Comparison of ENCODE assay signal across 30 cellular contexts in genomic region chr1:185628102-185628501, GRCh38.
"Had no signal": no experiment of that assay in that cellular context is flagged by ENCODE, and none has a peak within 500 bp of the region (broad histone marks: within the 10 kb centered on the region; RNA-seq: fewer than 3 reads in every experiment).

No MANE protein-coding gene starts in this region.

- H3K27me3 Mint-ChIP-seq: activated CD4-positive, alpha-beta T cell treated with anti-CD3 and anti-CD28 coated beads for 36 hours; activated CD8-positive, alpha-beta memory T cell treated with anti-CD3 and anti-CD28 coated beads, Interleukin-2, amount 10 ng/mL, durations not matched to agents 7 days and 5 days; naive B cell had no signal

- H3K4me1 ChIP-seq: breast epithelium, parathyroid adenoma, psoas muscle, sigmoid colon, suprapubic skin, tibial artery had no signal

- H3K9me3 ChIP-seq: breast epithelium, esophagus squamous epithelium, psoas muscle, sigmoid colon, suprapubic skin, tibial artery had no signal

- ATAC-seq: activated CD4-positive, alpha-beta T cell treated with anti-CD3 and anti-CD28 coated beads for 36 hours; activated CD8-positive, alpha-beta memory T cell treated with anti-CD3 and anti-CD28 coated beads, Interleukin-2, amount 10 ng/mL, durations not matched to agents 7 days and 5 days; activated CD8-positive, alpha-beta T cell treated with anti-CD3 and anti-CD28 coated beads, Interleukin-2, amount 10 ng/mL, durations not matched to agents 7 days and 5 days; activated naive CD4-positive, alpha-beta T cell treated with anti-CD3 and anti-CD28 coated beads, Interleukin-2, amount 50 U/mL, for 72 hours; psoas muscle had no signal

- H2AFZ ChIP-seq: parathyroid adenoma had no signal

- DNase-seq: activated CD4-positive, alpha-beta T cell treated with anti-CD3 and anti-CD28 coated beads for 36 hours; activated CD4-positive, CD25-positive, alpha-beta regulatory T cell; activated CD8-positive, alpha-beta memory T cell treated with anti-CD3 and anti-CD28 coated beads, Interleukin-2, amount 10 ng/mL, durations not matched to agents 7 days and 5 days; activated CD8-positive, alpha-beta T cell treated with anti-CD3 and anti-CD28 coated beads, Interleukin-2, amount 10 ng/mL, durations not matched to agents 7 days and 5 days; activated T-cell treated with anti-CD3 and anti-CD28 coated beads, Interleukin-2, amount 50 U/mL, for 48 hours; central memory CD4-positive, alpha-beta T cell; dermis blood vessel endothelial cell; effector CD4-positive, alpha-beta T cell; esophagus squamous epithelium; foreskin melanocyte; islet precursor cell; mammary epithelial cell; naive B cell; nephron progenitor cell; nucleus accumbens; psoas muscle; sigmoid colon; small intestine; stimulated activated CD4-positive, alpha-beta T cell treated with anti-CD3 and anti-CD28 coated beads, Interleukin-1b, Interleukin-23, amount 100 ng/mL, for 48 hours; stimulated activated CD4-positive, alpha-beta T cell treated with anti-CD3 and anti-CD28 coated beads, Interleukin-4, amount 100 ng/mL, for 4 hours; stimulated activated CD8-positive, alpha-beta memory T cell treated with anti-CD3 and anti-CD28 coated beads, Interleukin-4, amount 100 ng/mL, for 48 hours; stimulated activated naive CD4-positive, alpha-beta T cell; tibial artery had no signal

- H3K27ac Mint-ChIP-seq: activated CD4-positive, alpha-beta T cell treated with anti-CD3 and anti-CD28 coated beads for 36 hours; activated CD8-positive, alpha-beta memory T cell treated with anti-CD3 and anti-CD28 coated beads, Interleukin-2, amount 10 ng/mL, durations not matched to agents 7 days and 5 days; activated CD8-positive, alpha-beta T cell treated with anti-CD3 and anti-CD28 coated beads, Interleukin-2, amount 10 ng/mL, durations not matched to agents 7 days and 5 days; activated naive CD4-positive, alpha-beta T cell treated with anti-CD3 and anti-CD28 coated beads, Interleukin-2, amount 50 U/mL, for 72 hours; activated T-helper 2 cell treated with anti-CD3 and anti-CD28 coated beads, Interferon-gamma antibody, Interleukin-2, Interleukin-4, amounts not matched to agents 10 μg/mL and 5 μg/mL and 100 μg/mL, durations not matched to agents 14 hours and 24 hours and 36 hours; mesothelial cell of epicardium; nephron progenitor cell had no signal

- H3K4me1 Mint-ChIP-seq: activated CD4-positive, alpha-beta T cell treated with anti-CD3 and anti-CD28 coated beads for 36 hours had no signal

- H3K27me3 ChIP-seq: breast epithelium, esophagus squamous epithelium, sigmoid colon, suprapubic skin, tibial artery had no signal

- FAIRE-seq: small intestine had no signal

- H3K36me3 ChIP-seq: breast epithelium, esophagus squamous epithelium, sigmoid colon, suprapubic skin, tibial artery had no signal

- H3K4me3 Mint-ChIP-seq: activated CD4-positive, alpha-beta T cell treated with anti-CD3 and anti-CD28 coated beads for 36 hours; activated CD8-positive, alpha-beta memory T cell treated with anti-CD3 and anti-CD28 coated beads, Interleukin-2, amount 10 ng/mL, durations not matched to agents 7 days and 5 days; activated CD8-positive, alpha-beta T cell treated with anti-CD3 and anti-CD28 coated beads, Interleukin-2, amount 10 ng/mL, durations not matched to agents 7 days and 5 days; mesothelial cell of epicardium; naive B cell; nephron progenitor cell had no signal

- H3K27ac ChIP-seq: breast epithelium, epithelial cell of prostate, esophagus squamous epithelium, parathyroid adenoma, psoas muscle, sigmoid colon, suprapubic skin, tibial artery had no signal

- H3K9me3 Mint-ChIP-seq: nephron progenitor cell had no signal

- H3K36me3 Mint-ChIP-seq: activated naive CD4-positive, alpha-beta T cell treated with anti-CD3 and anti-CD28 coated beads, Interleukin-2, amount 50 U/mL, for 72 hours; mesothelial cell of epicardium; naive B cell had no signal

- H3K9ac ChIP-seq: parathyroid adenoma had no signal

- H3K4me3 ChIP-seq: breast epithelium, esophagus squamous epithelium, psoas muscle, sigmoid colon, suprapubic skin, tibial artery had no signal

- H3K79me2 ChIP-seq: parathyroid adenoma had no signal
